In the genomic region with DNA sequence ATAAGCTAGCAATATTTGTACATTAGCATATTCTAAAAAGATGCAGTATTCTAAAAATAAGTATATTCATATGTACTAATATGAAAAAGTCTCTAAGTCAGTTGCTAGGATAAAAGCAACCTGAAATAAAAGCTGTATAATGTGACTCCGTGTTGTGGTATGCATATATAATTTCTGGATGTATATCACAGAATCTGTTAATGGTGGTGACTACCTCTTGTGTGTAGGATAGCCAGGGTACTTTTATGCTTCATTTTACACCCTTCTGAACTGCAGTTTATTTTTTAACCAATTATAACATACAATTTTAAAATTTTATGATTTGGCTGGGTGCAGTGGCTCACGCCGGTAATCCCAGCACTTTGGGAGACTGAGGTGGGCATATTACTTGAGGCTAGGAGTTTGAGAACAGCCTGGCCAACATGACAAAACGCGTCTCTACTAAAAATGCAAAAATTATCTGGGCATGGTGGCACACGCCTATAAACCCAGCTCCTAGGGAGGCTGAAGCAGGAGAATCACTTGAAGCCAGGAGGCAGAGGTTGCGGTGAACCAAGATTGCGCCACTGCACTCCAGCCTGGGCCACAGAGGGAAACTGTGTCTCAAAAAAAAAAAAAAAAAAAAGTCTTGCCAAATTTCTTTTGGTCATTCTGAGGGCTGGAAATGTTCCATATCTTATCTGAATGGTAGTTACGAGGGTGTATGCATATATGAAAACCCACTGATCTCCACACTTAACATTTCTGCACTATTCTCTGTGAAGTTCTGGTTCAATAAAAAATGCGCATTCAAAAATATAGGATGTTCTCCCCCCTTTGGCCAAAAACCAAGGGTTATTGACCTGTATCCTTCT, we compare ENCODE assay signal across 1 cellular context.
TF ChIP-seq lines count a peak whose summit lies in the region.

No MANE protein-coding gene starts in this region.

TF ChIP-seq in SK-N-SH, 30 proteins besides CTCF, POLR2A, EP300 and RAD21 (continued from another document):
- TF ChIP-seq, protein P1, sequence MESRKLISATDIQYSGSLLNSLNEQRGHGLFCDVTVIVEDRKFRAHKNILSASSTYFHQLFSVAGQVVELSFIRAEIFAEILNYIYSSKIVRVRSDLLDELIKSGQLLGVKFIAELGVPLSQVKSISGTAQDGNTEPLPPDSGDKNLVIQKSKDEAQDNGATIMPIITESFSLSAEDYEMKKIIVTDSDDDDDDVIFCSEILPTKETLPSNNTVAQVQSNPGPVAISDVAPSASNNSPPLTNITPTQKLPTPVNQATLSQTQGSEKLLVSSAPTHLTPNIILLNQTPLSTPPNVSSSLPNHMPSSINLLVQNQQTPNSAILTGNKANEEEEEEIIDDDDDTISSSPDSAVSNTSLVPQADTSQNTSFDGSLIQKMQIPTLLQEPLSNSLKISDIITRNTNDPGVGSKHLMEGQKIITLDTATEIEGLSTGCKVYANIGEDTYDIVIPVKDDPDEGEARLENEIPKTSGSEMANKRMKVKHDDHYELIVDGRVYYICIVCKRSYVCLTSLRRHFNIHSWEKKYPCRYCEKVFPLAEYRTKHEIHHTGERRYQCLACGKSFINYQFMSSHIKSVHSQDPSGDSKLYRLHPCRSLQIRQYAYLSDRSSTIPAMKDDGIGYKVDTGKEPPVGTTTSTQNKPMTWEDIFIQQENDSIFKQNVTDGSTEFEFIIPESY (IDR thresholded peaks at IDR 0.05; ENCODE audit: borderline replicate concordance, low read depth), result no peak
- TF ChIP-seq FOXJ3 (CRISPR knock-in tag; IDR thresholded peaks at IDR 0.05), result no peak
- TF ChIP-seq GABPA (IDR thresholded peaks at IDR 0.05; ENCODE audit: low read depth), result no peak
- no peak for TF ChIP-seq ELF1 (IDR thresholded peaks at IDR 0.05)
- TF ChIP-seq NFIC (IDR thresholded peaks at IDR 0.05; ENCODE audit: borderline replicate concordance), result no peak
- TF ChIP-seq GATA2 (CRISPR knock-in tag; IDR thresholded peaks at IDR 0.05), result no peak
- TF ChIP-seq, protein P2, sequence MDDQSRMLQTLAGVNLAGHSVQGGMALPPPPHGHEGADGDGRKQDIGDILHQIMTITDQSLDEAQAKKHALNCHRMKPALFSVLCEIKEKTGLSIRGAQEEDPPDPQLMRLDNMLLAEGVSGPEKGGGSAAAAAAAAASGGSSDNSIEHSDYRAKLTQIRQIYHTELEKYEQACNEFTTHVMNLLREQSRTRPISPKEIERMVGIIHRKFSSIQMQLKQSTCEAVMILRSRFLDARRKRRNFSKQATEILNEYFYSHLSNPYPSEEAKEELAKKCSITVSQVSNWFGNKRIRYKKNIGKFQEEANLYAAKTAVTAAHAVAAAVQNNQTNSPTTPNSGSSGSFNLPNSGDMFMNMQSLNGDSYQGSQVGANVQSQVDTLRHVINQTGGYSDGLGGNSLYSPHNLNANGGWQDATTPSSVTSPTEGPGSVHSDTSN (IDR thresholded peaks at IDR 0.05), result no peak
- no peak for TF ChIP-seq FOSL2 (IDR thresholded peaks at IDR 0.05; ENCODE audit: borderline replicate concordance, low read depth)
- TF ChIP-seq, protein P3, sequence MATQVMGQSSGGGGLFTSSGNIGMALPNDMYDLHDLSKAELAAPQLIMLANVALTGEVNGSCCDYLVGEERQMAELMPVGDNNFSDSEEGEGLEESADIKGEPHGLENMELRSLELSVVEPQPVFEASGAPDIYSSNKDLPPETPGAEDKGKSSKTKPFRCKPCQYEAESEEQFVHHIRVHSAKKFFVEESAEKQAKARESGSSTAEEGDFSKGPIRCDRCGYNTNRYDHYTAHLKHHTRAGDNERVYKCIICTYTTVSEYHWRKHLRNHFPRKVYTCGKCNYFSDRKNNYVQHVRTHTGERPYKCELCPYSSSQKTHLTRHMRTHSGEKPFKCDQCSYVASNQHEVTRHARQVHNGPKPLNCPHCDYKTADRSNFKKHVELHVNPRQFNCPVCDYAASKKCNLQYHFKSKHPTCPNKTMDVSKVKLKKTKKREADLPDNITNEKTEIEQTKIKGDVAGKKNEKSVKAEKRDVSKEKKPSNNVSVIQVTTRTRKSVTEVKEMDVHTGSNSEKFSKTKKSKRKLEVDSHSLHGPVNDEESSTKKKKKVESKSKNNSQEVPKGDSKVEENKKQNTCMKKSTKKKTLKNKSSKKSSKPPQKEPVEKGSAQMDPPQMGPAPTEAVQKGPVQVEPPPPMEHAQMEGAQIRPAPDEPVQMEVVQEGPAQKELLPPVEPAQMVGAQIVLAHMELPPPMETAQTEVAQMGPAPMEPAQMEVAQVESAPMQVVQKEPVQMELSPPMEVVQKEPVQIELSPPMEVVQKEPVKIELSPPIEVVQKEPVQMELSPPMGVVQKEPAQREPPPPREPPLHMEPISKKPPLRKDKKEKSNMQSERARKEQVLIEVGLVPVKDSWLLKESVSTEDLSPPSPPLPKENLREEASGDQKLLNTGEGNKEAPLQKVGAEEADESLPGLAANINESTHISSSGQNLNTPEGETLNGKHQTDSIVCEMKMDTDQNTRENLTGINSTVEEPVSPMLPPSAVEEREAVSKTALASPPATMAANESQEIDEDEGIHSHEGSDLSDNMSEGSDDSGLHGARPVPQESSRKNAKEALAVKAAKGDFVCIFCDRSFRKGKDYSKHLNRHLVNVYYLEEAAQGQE (IDR thresholded peaks at IDR 0.05; ENCODE audit: low read depth, low read length), result no peak
- no peak for TF ChIP-seq JUND (IDR thresholded peaks at IDR 0.05)
- no peak for TF ChIP-seq CHD2 (IDR thresholded peaks at IDR 0.05; ENCODE audit: low read length, partially characterized antibody)
- TF ChIP-seq RXRA (IDR thresholded peaks at IDR 0.05; ENCODE audit: borderline replicate concordance, low read depth), result no peak
- TF ChIP-seq SMC3 (IDR thresholded peaks at IDR 0.05; ENCODE audit: low read depth, low read length), result no peak
- TF ChIP-seq, protein P4, sequence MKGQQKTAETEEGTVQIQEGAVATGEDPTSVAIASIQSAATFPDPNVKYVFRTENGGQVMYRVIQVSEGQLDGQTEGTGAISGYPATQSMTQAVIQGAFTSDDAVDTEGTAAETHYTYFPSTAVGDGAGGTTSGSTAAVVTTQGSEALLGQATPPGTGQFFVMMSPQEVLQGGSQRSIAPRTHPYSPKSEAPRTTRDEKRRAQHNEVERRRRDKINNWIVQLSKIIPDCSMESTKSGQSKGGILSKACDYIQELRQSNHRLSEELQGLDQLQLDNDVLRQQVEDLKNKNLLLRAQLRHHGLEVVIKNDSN (IDR thresholded peaks at IDR 0.05; ENCODE audit: borderline replicate concordance, low read depth), result no peak
- no peak for TF ChIP-seq RCOR1 (IDR thresholded peaks at IDR 0.05; ENCODE audit: low read length)
